Comparison of ENCODE assay signal across 1 cellular context in genomic region chr5:156402387-156402921, GRCh38.
A peak's percentile ranks its signal among the peaks of the same experiment; 100 is the strongest.
TF ChIP-seq lines count a peak whose summit lies in the region.

No MANE protein-coding gene starts in this region.

TF ChIP-seq in GM12878, 131 proteins besides CTCF, POLR2A, EP300 and RAD21 (continued from another document and continues in another):
- no peak for TF ChIP-seq ZNF592 (IDR thresholded peaks at IDR 0.05)
- TF ChIP-seq RFX5 (IDR thresholded peaks at IDR 0.05; ENCODE audit: low read depth, low read length), result no peak
- TF ChIP-seq CBX5 (IDR thresholded peaks at IDR 0.05; ENCODE audit: low read depth), result peak; percentile 92
- peak; percentile 19; the same call in 1 of the 2 replicates for TF ChIP-seq MXI1 (IDR thresholded peaks at IDR 0.05; ENCODE audit: low read depth, low read length)
- TF ChIP-seq PKNOX1 (IDR thresholded peaks at IDR 0.05), result peak; percentile 69
- TF ChIP-seq IKZF2 (IDR thresholded peaks at IDR 0.05), result peak; percentile 19 to 63; a peak in 3 of 4 replicates
- no peak for TF ChIP-seq ZBTB33 (IDR thresholded peaks at IDR 0.05)
- peak; percentile 56; the same call in 1 of the 2 replicates for TF ChIP-seq BCL11A (IDR thresholded peaks at IDR 0.05; ENCODE audit: low read depth, low read length)
- peak; percentile 97 for TF ChIP-seq SKIL (IDR thresholded peaks at IDR 0.05; ENCODE audit: low read depth, poor library complexity, severe bottlenecking)
- TF ChIP-seq POU2F2 (IDR thresholded peaks at IDR 0.05; ENCODE audit: borderline replicate concordance, low read depth, low read length), result peak; percentile 92; the same call in 2 of the 3 replicates
- no peak for TF ChIP-seq ZBTB4 (CRISPR knock-in tag; IDR thresholded peaks at IDR 0.05)
- 0 out of 2 replicates have a peak, but pooled peaks have one; percentile 20 for TF ChIP-seq RAD51 (IDR thresholded peaks at IDR 0.05)
- peak; percentile 91 for TF ChIP-seq RELA (IDR thresholded peaks at IDR 0.05; ENCODE audit: borderline replicate concordance, partially characterized antibody)
- TF ChIP-seq STAT1 (conservative IDR thresholded peaks at IDR 0.05), result no peak
- no peak for TF ChIP-seq ATF3 (IDR thresholded peaks at IDR 0.05; ENCODE audit: borderline replicate concordance, extremely low read depth, low read depth, low read length)
- TF ChIP-seq JUNB (IDR thresholded peaks at IDR 0.05), result peak; percentile 86
- TF ChIP-seq CREB1 (IDR thresholded peaks at IDR 0.05; ENCODE audit: low read depth), result peak; percentile 37; the same call in 1 of the 2 replicates
- 0 out of 2 replicates have a peak, but pooled peaks have one; percentile 25 for TF ChIP-seq PAX5 (IDR thresholded peaks at IDR 0.05; ENCODE audit: borderline replicate concordance, low read depth, low read length)
- TF ChIP-seq TCF3 (IDR thresholded peaks at IDR 0.05; ENCODE audit: borderline replicate concordance, insufficient read depth, low read depth, low read length), result no peak
- peak; percentile 71; the same call in 1 of the 2 replicates for TF ChIP-seq BACH1 (IDR thresholded peaks at IDR 0.05; ENCODE audit: borderline replicate concordance)
- TF ChIP-seq ETV6 (conservative IDR thresholded peaks at IDR 0.05 in 1 of 2, IDR thresholded peaks at IDR 0.05 in 1 of 2; ENCODE audit: borderline replicate concordance in 1 of 2, low read depth in 1 of 2), result no peak
- 0 out of 2 replicates have a peak, but pooled peaks have one; percentile 40 for TF ChIP-seq NR2F1 (conservative IDR thresholded peaks at IDR 0.05)
- no peak for TF ChIP-seq SREBF2 (IDR thresholded peaks at IDR 0.05; ENCODE audit: low read length)
- TF ChIP-seq E4F1 (IDR thresholded peaks at IDR 0.05; ENCODE audit: borderline replicate concordance, partially characterized antibody), result no peak
- TF ChIP-seq ZSCAN29 (IDR thresholded peaks at IDR 0.05), result no peak
- TF ChIP-seq FOXM1 (IDR thresholded peaks at IDR 0.05; ENCODE audit: low read depth, low read length), result 0 out of 2 replicates have a peak, but pooled peaks have one; percentile 73
- peak; percentile 79; the same call in 1 of the 2 replicates for TF ChIP-seq ASH2L (IDR thresholded peaks at IDR 0.05; ENCODE audit: borderline replicate concordance, low read depth)
- TF ChIP-seq MTA2 (IDR thresholded peaks at IDR 0.05; ENCODE audit: low read depth), result peak; percentile 73
- peak; percentile 99 for TF ChIP-seq BMI1 (IDR thresholded peaks at IDR 0.05; ENCODE audit: borderline replicate concordance)
- TF ChIP-seq BHLHE40 (IDR thresholded peaks at IDR 0.05; ENCODE audit: borderline replicate concordance in 1 of 2, low read depth in 2 of 2, low read length in 1 of 2), result peak; percentile 11 to 40; a peak in 2 of 4 replicates
- TF ChIP-seq STAT3 (IDR thresholded peaks at IDR 0.05; ENCODE audit: low read depth, low read length), result no peak
- TF ChIP-seq IRF4 (IDR thresholded peaks at IDR 0.05; ENCODE audit: low read depth, low read length), result no peak; the same call in 1 of the 2 replicates
- peak; percentile 22; the same call in 1 of the 2 replicates for TF ChIP-seq CREM (IDR thresholded peaks at IDR 0.05; ENCODE audit: low read depth)
- TF ChIP-seq EED (IDR thresholded peaks at IDR 0.05; ENCODE audit: low read depth), result no peak
- peak; percentile 82 for TF ChIP-seq MEF2B (IDR thresholded peaks at IDR 0.05; ENCODE audit: partially characterized antibody, poor library complexity, severe bottlenecking)
- peak; percentile 79; the same call in 1 of the 2 replicates for TF ChIP-seq NBN (IDR thresholded peaks at IDR 0.05)
- TF ChIP-seq HDGF (IDR thresholded peaks at IDR 0.05), result no peak
- no peak for TF ChIP-seq CHD4 (IDR thresholded peaks at IDR 0.05)
- peak; percentile 87 for TF ChIP-seq NFIC (IDR thresholded peaks at IDR 0.05; ENCODE audit: low read depth, low read length)
- no peak for TF ChIP-seq JUND (IDR thresholded peaks at IDR 0.05; ENCODE audit: low read depth, low read length)
- no peak for TF ChIP-seq SREBF1 (IDR thresholded peaks at IDR 0.05; ENCODE audit: low read length)
- TF ChIP-seq NR2C2 (IDR thresholded peaks at IDR 0.05; ENCODE audit: borderline replicate concordance, control insufficient read depth, insufficient read length, low read depth), result no peak
- TF ChIP-seq YY1 (IDR thresholded peaks at IDR 0.05; ENCODE audit: low read depth, low read length), result 0 out of 2 replicates have a peak, but pooled peaks have one; percentile 3
- TF ChIP-seq PBX3 (IDR thresholded peaks at IDR 0.05; ENCODE audit: insufficient replicate concordance, low read depth, low read length), result no peak
- peak; percentile 82 for TF ChIP-seq BCL3 (IDR thresholded peaks at IDR 0.05; ENCODE audit: borderline replicate concordance, insufficient read depth, low read depth, low read length, poor library complexity, severe bottlenecking)
- TF ChIP-seq IKZF1 (conservative IDR thresholded peaks at IDR 0.05), result peak; percentile 48
